Comparison of ENCODE assay signal across 12 cellular contexts in the genomic region with DNA sequence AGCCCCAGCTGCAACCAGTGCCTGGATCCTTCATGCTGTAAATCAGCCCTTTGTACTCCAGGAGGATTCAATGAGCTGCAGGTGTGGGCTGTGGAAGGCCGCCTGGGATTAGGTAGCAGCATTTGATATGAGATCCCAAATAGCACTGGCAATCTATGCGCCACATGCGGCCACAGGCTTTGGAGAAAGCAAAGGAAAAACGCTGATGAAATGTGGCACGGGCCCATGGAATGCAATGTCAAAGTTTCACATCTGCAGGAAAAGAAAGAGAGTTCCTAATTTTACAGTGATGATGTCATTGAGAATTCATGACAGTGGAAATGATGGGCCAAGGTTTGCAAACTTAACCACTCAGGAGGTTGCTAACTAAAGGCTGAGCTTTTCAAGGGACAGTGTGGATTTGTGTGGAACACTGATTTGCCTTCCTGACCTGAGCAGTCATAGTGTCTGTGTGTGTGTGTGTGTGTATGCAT.
A peak's percentile ranks its signal among the peaks of the same experiment; 100 is the strongest.
DNase-seq lines count a peak whose midpoint lies in the region; ATAC-seq and TF ChIP-seq lines count a peak whose summit lies in the region.
"Had no signal": no experiment of that assay in that cellular context is flagged by ENCODE, and none has a peak within 500 bp of the region (broad histone marks: within the 10 kb centered on the region; RNA-seq: fewer than 3 reads in every experiment).

No MANE protein-coding gene starts in this region.

- H3K27ac ChIP-seq in left ventricle myocardium inferior (replicated peaks): peak overlapping the region; percentile 40
- H3K27ac ChIP-seq: thyroid gland had no signal

- H3K36me3 Mint-ChIP-seq in WTC11: no peaks in the 10 kb centered on the region

- H3K9ac ChIP-seq in skeletal muscle satellite cell (ENCODE audit: low read depth, low read length): no peak overlapping the region

- H3K4me3 ChIP-seq in HFF-Myc (replicated peaks; ENCODE audit: low read depth, low read length): no peak overlapping the region
- no peak overlapping the region for H3K4me3 ChIP-seq in left ventricle myocardium inferior
- H3K4me3 ChIP-seq in skeletal muscle satellite cell (ENCODE audit: low read length): no peak overlapping the region
- H3K4me3 ChIP-seq: thyroid gland had no signal

- no peak overlapping the region for H3K27ac Mint-ChIP-seq in WTC11
- H3K27ac Mint-ChIP-seq: activated CD4-positive, alpha-beta memory T cell treated with anti-CD3 and anti-CD28 coated beads, Interleukin-2, amount 10 ng/mL, durations not matched to agents 7 days and 5 days had no signal

- POLR2A ChIA-PET in WTC11 (lab: Charles Lee): interaction anchor here (1.0 kb wide), 1 partner anchor 276 kb away, joined by 3 read pairs; no protein-coding TSS in a partner anchor

- no peaks in the 10 kb centered on the region for H3K9me3 Mint-ChIP-seq in WTC11
- H3K9me3 Mint-ChIP-seq: activated CD4-positive, alpha-beta memory T cell treated with anti-CD3 and anti-CD28 coated beads, Interleukin-2, amount 10 ng/mL, durations not matched to agents 7 days and 5 days had no signal

- H3K4me1 ChIP-seq in left ventricle myocardium inferior (peaks cover 31% of the 10 kb centered on the region), skeletal muscle satellite cell (ENCODE audit: control insufficient read depth, insufficient read depth, low read length) (peaks cover 22% of the 10 kb centered on the region)
- H3K4me1 ChIP-seq: thyroid gland had no signal

- intact Hi-C loops in left ventricle myocardium inferior (cut with micrococcal nuclease): no loop called here

- no peaks in the 10 kb centered on the region; the same call in 1 of the 2 replicates for H3K27me3 Mint-ChIP-seq in WTC11 (ENCODE audit: low read depth)
- H3K27me3 Mint-ChIP-seq: activated CD4-positive, alpha-beta memory T cell treated with anti-CD3 and anti-CD28 coated beads, Interleukin-2, amount 10 ng/mL, durations not matched to agents 7 days and 5 days had no signal

- H3K27me3 ChIP-seq in left ventricle myocardium inferior (ENCODE audit: low read depth): no peaks in the 10 kb centered on the region
- H3K27me3 ChIP-seq in skeletal muscle satellite cell (ENCODE audit: control insufficient read depth, insufficient read depth, low read length): no peaks in the 10 kb centered on the region
- H3K27me3 ChIP-seq: thyroid gland had no signal

- TF ChIP-seq CTCF in HFF-Myc (IDR thresholded peaks at IDR 0.05; ENCODE audit: low read depth, low read length, missing control alignments): no peak
- TF ChIP-seq CTCF in WTC11 (IDR thresholded peaks at IDR 0.05): no peak
- TF ChIP-seq CTCF in left ventricle myocardium inferior (IDR thresholded peaks at IDR 0.05; ENCODE audit: borderline replicate concordance): no peak

- peaks cover 14% of the 10 kb centered on the region for H3K4me1 Mint-ChIP-seq in WTC11
- H3K4me1 Mint-ChIP-seq: activated CD4-positive, alpha-beta memory T cell treated with anti-CD3 and anti-CD28 coated beads, Interleukin-2, amount 10 ng/mL, durations not matched to agents 7 days and 5 days had no signal

- peak; percentile 96 for DNase-seq in HFF-Myc (ENCODE audit: extremely low read depth, low read depth)
- no peak for DNase-seq in WTC11 (ENCODE audit: low spot score)
- DNase-seq in left ventricle myocardium inferior: peak; percentile 57
- DNase-seq in H4 (ENCODE audit: low spot score): no peak
- DNase-seq in medulla oblongata (ENCODE audit: extremely low spot score): no peak
- DNase-seq: activated CD4-positive, alpha-beta memory T cell treated with anti-CD3 and anti-CD28 coated beads, Interleukin-2, amount 10 ng/mL, durations not matched to agents 7 days and 5 days; islet precursor cell had no signal

- peak overlapping the region; percentile 60 for H3K4me2 ChIP-seq in skeletal muscle satellite cell (ENCODE audit: low read length)

- ATAC-seq in WTC11: peak; percentile 60
- no peak for ATAC-seq in GM21576 (IDR thresholded peaks at IDR 0.05; ENCODE audit: unreplicated experiment)
- ATAC-seq in GM18520 (IDR thresholded peaks at IDR 0.05; ENCODE audit: unreplicated experiment): no peak
- ATAC-seq: Panc1 had no signal

- no peaks in the 10 kb centered on the region for H3K36me3 ChIP-seq in left ventricle myocardium inferior
- H3K36me3 ChIP-seq in skeletal muscle satellite cell (ENCODE audit: insufficient read depth, low read length): no peaks in the 10 kb centered on the region
- H3K36me3 ChIP-seq: thyroid gland had no signal

- CTCF ChIA-PET in WTC11 (lab: Charles Lee): interaction anchor here (1.1 to 1.5 kb wide), 2 partner anchors 172 to 288 kb away, joined by 4 read pairs; no protein-coding TSS in a partner anchor

- H3K4me3 Mint-ChIP-seq in WTC11: no peak overlapping the region
- H3K4me3 Mint-ChIP-seq: activated CD4-positive, alpha-beta memory T cell treated with anti-CD3 and anti-CD28 coated beads, Interleukin-2, amount 10 ng/mL, durations not matched to agents 7 days and 5 days had no signal

- no peaks in the 10 kb centered on the region for H3K9me3 ChIP-seq in left ventricle myocardium inferior (replicated peaks)
- no peaks in the 10 kb centered on the region for H3K9me3 ChIP-seq in skeletal muscle satellite cell (replicated peaks; ENCODE audit: low read length)
- H3K9me3 ChIP-seq: thyroid gland had no signal

TF ChIP-seq in WTC11, 78 proteins besides CTCF, POLR2A, EP300 and RAD21:
- TF ChIP-seq TEAD1 (CRISPR knock-in tag; IDR thresholded peaks at IDR 0.05): no peak
- TF ChIP-seq CDX4 (CRISPR knock-in tag; IDR thresholded peaks at IDR 0.05; ENCODE audit: borderline replicate concordance): no peak
- TF ChIP-seq NR1H2 (CRISPR knock-in tag; IDR thresholded peaks at IDR 0.05): no peak
- TF ChIP-seq RORB (CRISPR knock-in tag; IDR thresholded peaks at IDR 0.05): no peak
- no peak for TF ChIP-seq FOXJ3 (CRISPR knock-in tag; IDR thresholded peaks at IDR 0.05; ENCODE audit: borderline replicate concordance)
- TF ChIP-seq ESRRA (CRISPR knock-in tag; IDR thresholded peaks at IDR 0.05; ENCODE audit: borderline replicate concordance): no peak
- TF ChIP-seq IRF2 (CRISPR knock-in tag; IDR thresholded peaks at IDR 0.05; ENCODE audit: borderline replicate concordance, low read depth): no peak
- no peak for TF ChIP-seq ELF4 (CRISPR knock-in tag; IDR thresholded peaks at IDR 0.05; ENCODE audit: low read depth)
- no peak for TF ChIP-seq ZNF263 (CRISPR knock-in tag; IDR thresholded peaks at IDR 0.05; ENCODE audit: low read depth)
- no peak for TF ChIP-seq ZBTB21 (CRISPR knock-in tag; IDR thresholded peaks at IDR 0.05; ENCODE audit: borderline replicate concordance)
- TF ChIP-seq E2F4 (CRISPR knock-in tag; IDR thresholded peaks at IDR 0.05; ENCODE audit: borderline replicate concordance, low read depth): no peak
- TF ChIP-seq ZNF423 (CRISPR knock-in tag; IDR thresholded peaks at IDR 0.05): no peak
- TF ChIP-seq JUN (CRISPR knock-in tag; IDR thresholded peaks at IDR 0.05): no peak
- TF ChIP-seq, protein P1, sequence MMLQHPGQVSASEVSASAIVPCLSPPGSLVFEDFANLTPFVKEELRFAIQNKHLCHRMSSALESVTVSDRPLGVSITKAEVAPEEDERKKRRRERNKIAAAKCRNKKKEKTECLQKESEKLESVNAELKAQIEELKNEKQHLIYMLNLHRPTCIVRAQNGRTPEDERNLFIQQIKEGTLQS (CRISPR knock-in tag; conservative IDR thresholded peaks at IDR 0.05): no peak
- no peak for TF ChIP-seq EMX1 (CRISPR knock-in tag; IDR thresholded peaks at IDR 0.05)
- TF ChIP-seq, protein P2, sequence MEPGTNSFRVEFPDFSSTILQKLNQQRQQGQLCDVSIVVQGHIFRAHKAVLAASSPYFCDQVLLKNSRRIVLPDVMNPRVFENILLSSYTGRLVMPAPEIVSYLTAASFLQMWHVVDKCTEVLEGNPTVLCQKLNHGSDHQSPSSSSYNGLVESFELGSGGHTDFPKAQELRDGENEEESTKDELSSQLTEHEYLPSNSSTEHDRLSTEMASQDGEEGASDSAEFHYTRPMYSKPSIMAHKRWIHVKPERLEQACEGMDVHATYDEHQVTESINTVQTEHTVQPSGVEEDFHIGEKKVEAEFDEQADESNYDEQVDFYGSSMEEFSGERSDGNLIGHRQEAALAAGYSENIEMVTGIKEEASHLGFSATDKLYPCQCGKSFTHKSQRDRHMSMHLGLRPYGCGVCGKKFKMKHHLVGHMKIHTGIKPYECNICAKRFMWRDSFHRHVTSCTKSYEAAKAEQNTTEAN (CRISPR knock-in tag; IDR thresholded peaks at IDR 0.05): no peak
- TF ChIP-seq CREB1 (CRISPR knock-in tag; IDR thresholded peaks at IDR 0.05): no peak
- no peak for TF ChIP-seq ZNF232 (CRISPR knock-in tag; IDR thresholded peaks at IDR 0.05)
- TF ChIP-seq TP53 (CRISPR knock-in tag; IDR thresholded peaks at IDR 0.05): no peak
- TF ChIP-seq GRHL2 (CRISPR knock-in tag; IDR thresholded peaks at IDR 0.05; ENCODE audit: insufficient replicate concordance, severe bottlenecking): no peak

Comparison
In these comparisons a context has a peak if more than half of its experiments do, and no peak if none do; other contexts are left out.
1. DNase-seq: peak in HFF-Myc (single experiment) and left ventricle myocardium inferior (single experiment); none in WTC11 (single experiment), H4 (single experiment) and medulla oblongata (single experiment).